19 cellular contexts compared by ENCODE assay signal in genomic region chr2:45152691-45153090, GRCh38.
DNase-seq lines count a peak whose midpoint lies in the region; ATAC-seq, FAIRE-seq and TF ChIP-seq lines count a peak whose summit lies in the region.
"Had no signal": no experiment of that assay in that cellular context is flagged by ENCODE, and none has a peak within 500 bp of the region (broad histone marks: within the 10 kb centered on the region; RNA-seq: fewer than 3 reads in every experiment).

No MANE protein-coding gene starts in this region.

- 88% methylated on average over 9 of the region's 9 CpGs; no CpG with 5 or more reads in 1 of the 2 experiments for WGBS in H1 (ENCODE audit: extremely low coverage in 1 of 2, insufficient coverage in 1 of 2, insufficient read length in 1 of 2, insufficient replicate concordance in 2 of 2, low coverage in 1 of 2, low lambda C conversion rate in 2 of 2, missing lambda C conversion rate in 1 of 2), 2 experiments

- no peaks in the 10 kb centered on the region for H3K79me2 ChIP-seq in Karpas-422 (ENCODE audit: low read length)
- no peaks in the 10 kb centered on the region for H3K79me2 ChIP-seq in H1 (ENCODE audit: control insufficient read depth in 1 of 2, insufficient read depth in 2 of 2, low read length in 2 of 2)

- H4K20me1 ChIP-seq in BLaER1 (no peaks in the 10 kb centered on the region), Karpas-422 (ENCODE audit: insufficient read depth, low read depth, low read length) (no peaks in the 10 kb centered on the region), H1 (replicated peaks in 1 of 2; ENCODE audit: control insufficient read depth in 1 of 2, insufficient read depth in 2 of 2, low read length in 2 of 2) (no peaks in the 10 kb centered on the region)

- H3K23ac ChIP-seq in H1 (ENCODE audit: insufficient read length) = no peak overlapping the region

- no peak overlapping the region for H4K5ac ChIP-seq in H1 (ENCODE audit: insufficient read length, low read depth, low read length)

- H3K9me2 ChIP-seq in Karpas-422 (replicated peaks; ENCODE audit: insufficient read depth, low read length) = no peaks in the 10 kb centered on the region

- H3K14ac ChIP-seq in H1 (ENCODE audit: insufficient read length) = no peak overlapping the region

- no peak overlapping the region for H3K18ac ChIP-seq in H1 (ENCODE audit: extremely low read depth, low read length)

- H3K56ac ChIP-seq in H1 (replicated peaks; ENCODE audit: insufficient read length, low read depth, low read length) = no peak overlapping the region

- no peak overlapping the region for H2AK5ac ChIP-seq in H1 (ENCODE audit: low read depth, low read length)

- H3K9me3 ChIP-seq in BLaER1 = peaks cover 30% of the 10 kb centered on the region
- H3K9me3 ChIP-seq in Karpas-422 (ENCODE audit: low read length) = peaks cover 13% of the 10 kb centered on the region
- peaks cover 0 to 6% of the 10 kb centered on the region in 2 experiments; a peak in 1 of 4 replicates for H3K9me3 ChIP-seq in H1 (ENCODE audit: insufficient read depth in 2 of 2, low read depth in 1 of 2, low read length in 1 of 2)
- H3K9me3 ChIP-seq: Caco-2 had no signal

- ATAC-seq in GM21737 (IDR thresholded peaks at IDR 0.05; ENCODE audit: unreplicated experiment) = no peak
- ATAC-seq: CD8-positive, alpha-beta T cell had no signal

- TF ChIP-seq EP300 in H1 (IDR thresholded peaks at IDR 0.05; ENCODE audit: borderline replicate concordance in 1 of 2, low read depth in 2 of 2, low read length in 2 of 2) = no peak

- H3K9ac ChIP-seq in BLaER1 (no peak overlapping the region), Karpas-422 (ENCODE audit: low read length) (peak overlapping the region; percentile 58), H1 (replicated peaks in 1 of 4; ENCODE audit: extremely low read depth in 1 of 4, low read depth in 3 of 4, low read length in 3 of 4) (no peak overlapping the region)

- TF ChIP-seq POLR2A in H1 (IDR thresholded peaks at IDR 0.05; ENCODE audit: control extremely low read depth in 1 of 2, low read depth in 2 of 2, low read length in 2 of 2) = no peak

- H2BK5ac ChIP-seq in H1 (ENCODE audit: low read depth, low read length) = no peak overlapping the region

- H2AFZ ChIP-seq in Karpas-422 (ENCODE audit: low read length) (peak overlapping the region; percentile 69; the same call in 1 of the 2 replicates), H1 (ENCODE audit: low read length) (no peak overlapping the region)

- no peak overlapping the region for H3K27ac ChIP-seq in BLaER1
- peak overlapping the region; percentile 97 for H3K27ac ChIP-seq in Karpas-422 (ENCODE audit: low read length)
- no peak overlapping the region for H3K27ac ChIP-seq in H1 (ENCODE audit: low read depth, low read length)
- H3K27ac ChIP-seq: 22Rv1 had no signal

- H2BK120ac ChIP-seq in H1 (replicated peaks; ENCODE audit: low read depth, low read length) = no peak overlapping the region

- H3K4me2 ChIP-seq in BLaER1 (peak overlapping the region; percentile 46), Karpas-422 (ENCODE audit: low read depth, low read length, poor library complexity, severe bottlenecking) (peak overlapping the region; percentile 53), H1 (ENCODE audit: insufficient read depth in 1 of 2, low read depth in 2 of 2, low read length in 2 of 2) (no peak overlapping the region)

- peaks cover 6% of the 10 kb centered on the region; the same call in 1 of the 2 replicates for H3K36me3 ChIP-seq in BLaER1
- H3K36me3 ChIP-seq in Karpas-422 (ENCODE audit: insufficient read depth, low read length) = peaks cover 12% of the 10 kb centered on the region; the same call in 1 of the 2 replicates
- H3K36me3 ChIP-seq in H1 (ENCODE audit: control insufficient read depth in 2 of 4, insufficient read depth in 4 of 4, low read length in 3 of 4) = no peaks in the 10 kb centered on the region; a peak in 1 of 8 replicates

- no peaks in the 10 kb centered on the region for H3K27me3 ChIP-seq in BLaER1
- no peaks in the 10 kb centered on the region for H3K27me3 ChIP-seq in Karpas-422 (ENCODE audit: low read length)
- H3K27me3 ChIP-seq in H1 (replicated peaks in 1 of 4; ENCODE audit: control insufficient read depth in 3 of 4, extremely low read depth in 1 of 4, insufficient read depth in 3 of 4, low read length in 3 of 4) = no peaks in the 10 kb centered on the region

- no peak overlapping the region for H2BK15ac ChIP-seq in H1 (ENCODE audit: low read length)

- H4K91ac ChIP-seq in H1 (replicated peaks; ENCODE audit: insufficient read length, low read length) = no peak overlapping the region

- TF ChIP-seq CTCF in H1 (IDR thresholded peaks at IDR 0.05; ENCODE audit: control extremely low read depth in 1 of 3, insufficient read depth in 1 of 3, low read depth in 1 of 3, low read length in 3 of 3) = no peak

- H3K79me1 ChIP-seq in H1 (ENCODE audit: low read depth, low read length) = no peaks in the 10 kb centered on the region

- H3K23me2 ChIP-seq in H1 (ENCODE audit: low read depth, low read length) = no peaks in the 10 kb centered on the region

- CTCF ChIA-PET in H1 (lab: Charles Lee; ENCODE audit: partially characterized antibody) = interaction anchor here (1.7 kb wide), 1 partner anchor 24 kb away, joined by 3 read pairs; no protein-coding TSS in a partner anchor

- no peak for TF ChIP-seq RAD21 in H1 (IDR thresholded peaks at IDR 0.05 in 1 of 2, conservative IDR thresholded peaks at IDR 0.05 in 1 of 2; ENCODE audit: low read depth in 2 of 2, low read length in 2 of 2)

- H2BK12ac ChIP-seq in H1 (ENCODE audit: low read depth, low read length) = no peak overlapping the region

- no peak overlapping the region for H3K4ac ChIP-seq in H1 (replicated peaks; ENCODE audit: insufficient read length, low read depth, low read length)

- peaks cover 20% of the 10 kb centered on the region for H3K4me1 ChIP-seq in BLaER1
- H3K4me1 ChIP-seq in Karpas-422 (ENCODE audit: low read length) = peaks cover 67% of the 10 kb centered on the region
- H3K4me1 ChIP-seq in H1 (replicated peaks in 1 of 4; ENCODE audit: control insufficient read depth in 3 of 4, insufficient read depth in 4 of 4, low read length in 3 of 4) = peaks cover 0 to 3% (median 0%) of the 10 kb centered on the region in 4 experiments; a peak in 1 of 7 replicates
- H3K4me1 ChIP-seq: Caco-2 had no signal

- 0 out of 2 replicates have a peak overlapping the region, but pooled peaks have one; percentile 31 for H4K8ac ChIP-seq in H1 (ENCODE audit: extremely low read depth, insufficient read depth, low read length)

- H3K4me3 ChIP-seq in BLaER1 = no peak overlapping the region
- peak overlapping the region; percentile 20; the same call in 1 of the 2 replicates for H3K4me3 ChIP-seq in Karpas-422 (ENCODE audit: low read length)
- no peak overlapping the region for H3K4me3 ChIP-seq in H1 (ENCODE audit: extremely low read depth in 1 of 4, insufficient read depth in 2 of 4, low read depth in 3 of 4, low read length in 4 of 4)

- POLR2A ChIA-PET in H1 (lab: Charles Lee; ENCODE audit: partially characterized antibody) = no interaction called here

- DNase-seq in Karpas-422 (no peak), H1 (ENCODE audit: low read depth in 1 of 2, low spot score in 2 of 2) (no peak), NCI-H2196 (lab: John Stamatoyannopoulos, UW; ENCODE audit: unreplicated experiment) (no peak), CD1c-positive myeloid dendritic cell (ENCODE audit: extremely low spot score) (no peak)
- DNase-seq: C1 segment of cervical spinal cord; Caco-2; CD4-positive, CD25-positive, alpha-beta regulatory T cell; CD8-positive, alpha-beta T cell; DMS153; DND-41; GOT3; H7; HCEC 1CT had no signal

- no peak overlapping the region for H2BK20ac ChIP-seq in H1 (ENCODE audit: low read length)

- no peak for FAIRE-seq in H1 (lab: Jason Lieb, UNC)
- FAIRE-seq: A204.1, G401.6, GM12892 had no signal

TF ChIP-seq in H1, 55 proteins besides CTCF, POLR2A, EP300 and RAD21:
- TF ChIP-seq, protein P1, sequence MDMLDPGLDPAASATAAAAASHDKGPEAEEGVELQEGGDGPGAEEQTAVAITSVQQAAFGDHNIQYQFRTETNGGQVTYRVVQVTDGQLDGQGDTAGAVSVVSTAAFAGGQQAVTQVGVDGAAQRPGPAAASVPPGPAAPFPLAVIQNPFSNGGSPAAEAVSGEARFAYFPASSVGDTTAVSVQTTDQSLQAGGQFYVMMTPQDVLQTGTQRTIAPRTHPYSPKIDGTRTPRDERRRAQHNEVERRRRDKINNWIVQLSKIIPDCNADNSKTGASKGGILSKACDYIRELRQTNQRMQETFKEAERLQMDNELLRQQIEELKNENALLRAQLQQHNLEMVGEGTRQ (IDR thresholded peaks at IDR 0.05; ENCODE audit: low read length) = no peak
- TF ChIP-seq PHF8 (conservative IDR thresholded peaks at IDR 0.05; ENCODE audit: low read depth, low read length) (no peak), ASH2L (IDR thresholded peaks at IDR 0.05; ENCODE audit: low read length) (no peak), TCF12 (IDR thresholded peaks at IDR 0.05; ENCODE audit: low read depth, low read length) (no peak), FOSL1 (IDR thresholded peaks at IDR 0.05; ENCODE audit: insufficient read depth, low read depth, low read length) (no peak), RNF2 (IDR thresholded peaks at IDR 0.05; ENCODE audit: borderline replicate concordance, low read depth, low read length, missing control alignments, poor library complexity, severe bottlenecking) (no peak), SUZ12 (IDR thresholded peaks at IDR 0.05; ENCODE audit: low read length) (no peak), POU5F1 (IDR thresholded peaks at IDR 0.05; ENCODE audit: low read depth, low read length) (no peak), SRF (IDR thresholded peaks at IDR 0.05; ENCODE audit: low read depth, low read length) (no peak), RXRA (IDR thresholded peaks at IDR 0.05; ENCODE audit: insufficient read depth, low read depth, low read length) (no peak), YY1 (IDR thresholded peaks at IDR 0.05; ENCODE audit: low read depth, low read length) (no peak), BACH1 (IDR thresholded peaks at IDR 0.05; ENCODE audit: low read length) (no peak), CHD1 (IDR thresholded peaks at IDR 0.05; ENCODE audit: low read depth, low read length) (no peak), TAF7 (optimal IDR thresholded peaks at IDR 0.05; ENCODE audit: borderline replicate concordance, low read depth, low read length) (no peak), EGR1 (IDR thresholded peaks at IDR 0.05; ENCODE audit: borderline replicate concordance, low read depth, low read length) (no peak), CTBP2 (IDR thresholded peaks at IDR 0.05; ENCODE audit: borderline replicate concordance, insufficient read depth, insufficient read length, low read length) (no peak), ZNF274 (IDR thresholded peaks at IDR 0.05; ENCODE audit: borderline replicate concordance, extremely low read depth, low read length) (no peak)
TF ChIP-seq in H1: peak in this region for 0.

Comparison
In these comparisons a context has a peak if more than half of its experiments do, and no peak if none do; other contexts are left out.
1. H3K4me2 ChIP-seq: peak in BLaER1 (single experiment) and Karpas-422 (single experiment); none in H1 (0 of 2).